ENCODE assay signal across 1 cellular context in the genomic region with DNA sequence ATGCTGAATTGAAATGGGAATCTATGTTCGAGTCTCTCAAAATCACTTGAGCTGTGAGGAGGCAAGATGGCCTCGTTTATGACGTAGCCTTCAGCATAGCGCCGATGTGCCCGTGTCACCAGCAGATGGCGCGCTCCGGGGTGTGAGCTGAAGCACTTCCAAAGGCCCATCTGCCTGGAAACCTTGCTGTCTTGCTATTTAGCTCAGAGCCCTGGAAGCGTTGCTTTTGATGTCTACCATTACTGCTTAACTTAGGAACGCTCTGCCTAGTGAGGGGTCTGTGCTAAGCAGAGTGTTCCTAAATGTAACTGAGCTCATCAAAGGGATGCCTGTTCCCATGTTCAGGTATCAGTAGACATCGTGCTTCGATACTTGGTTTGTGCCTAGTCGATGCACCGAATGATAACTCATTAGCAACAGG.
A peak's percentile ranks its signal among the peaks of the same experiment; 100 is the strongest.
TF ChIP-seq lines count a peak whose summit lies in the region.

No MANE protein-coding gene starts in this region.

TF ChIP-seq in HepG2, 621 proteins besides CTCF, POLR2A, EP300 and RAD21 (continued from another document and continues in another):
- TF ChIP-seq, protein P1, sequence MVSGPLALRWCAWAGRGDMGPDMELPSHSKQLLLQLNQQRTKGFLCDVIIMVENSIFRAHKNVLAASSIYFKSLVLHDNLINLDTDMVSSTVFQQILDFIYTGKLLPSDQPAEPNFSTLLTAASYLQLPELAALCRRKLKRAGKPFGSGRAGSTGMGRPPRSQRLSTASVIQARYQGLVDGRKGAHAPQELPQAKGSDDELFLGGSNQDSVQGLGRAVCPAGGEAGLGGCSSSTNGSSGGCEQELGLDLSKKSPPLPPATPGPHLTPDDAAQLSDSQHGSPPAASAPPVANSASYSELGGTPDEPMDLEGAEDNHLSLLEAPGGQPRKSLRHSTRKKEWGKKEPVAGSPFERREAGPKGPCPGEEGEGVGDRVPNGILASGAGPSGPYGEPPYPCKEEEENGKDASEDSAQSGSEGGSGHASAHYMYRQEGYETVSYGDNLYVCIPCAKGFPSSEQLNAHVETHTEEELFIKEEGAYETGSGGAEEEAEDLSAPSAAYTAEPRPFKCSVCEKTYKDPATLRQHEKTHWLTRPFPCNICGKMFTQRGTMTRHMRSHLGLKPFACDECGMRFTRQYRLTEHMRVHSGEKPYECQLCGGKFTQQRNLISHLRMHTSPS (CRISPR knock-in tag; IDR thresholded peaks at IDR 0.05; ENCODE audit: low read depth), result no peak
- TF ChIP-seq, protein P2, sequence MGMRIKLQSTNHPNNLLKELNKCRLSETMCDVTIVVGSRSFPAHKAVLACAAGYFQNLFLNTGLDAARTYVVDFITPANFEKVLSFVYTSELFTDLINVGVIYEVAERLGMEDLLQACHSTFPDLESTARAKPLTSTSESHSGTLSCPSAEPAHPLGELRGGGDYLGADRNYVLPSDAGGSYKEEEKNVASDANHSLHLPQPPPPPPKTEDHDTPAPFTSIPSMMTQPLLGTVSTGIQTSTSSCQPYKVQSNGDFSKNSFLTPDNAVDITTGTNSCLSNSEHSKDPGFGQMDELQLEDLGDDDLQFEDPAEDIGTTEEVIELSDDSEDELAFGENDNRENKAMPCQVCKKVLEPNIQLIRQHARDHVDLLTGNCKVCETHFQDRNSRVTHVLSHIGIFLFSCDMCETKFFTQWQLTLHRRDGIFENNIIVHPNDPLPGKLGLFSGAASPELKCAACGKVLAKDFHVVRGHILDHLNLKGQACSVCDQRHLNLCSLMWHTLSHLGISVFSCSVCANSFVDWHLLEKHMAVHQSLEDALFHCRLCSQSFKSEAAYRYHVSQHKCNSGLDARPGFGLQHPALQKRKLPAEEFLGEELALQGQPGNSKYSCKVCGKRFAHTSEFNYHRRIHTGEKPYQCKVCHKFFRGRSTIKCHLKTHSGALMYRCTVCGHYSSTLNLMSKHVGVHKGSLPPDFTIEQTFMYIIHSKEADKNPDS (CRISPR knock-in tag; IDR thresholded peaks at IDR 0.05), result peak; percentile 57; the same call in 1 of the 2 replicates
- TF ChIP-seq TOPORS (CRISPR knock-in tag; IDR thresholded peaks at IDR 0.05), result no peak
- no peak; the same call in 1 of the 2 replicates for TF ChIP-seq ZNF878 (CRISPR knock-in tag; IDR thresholded peaks at IDR 0.05)
- TF ChIP-seq, protein P3, sequence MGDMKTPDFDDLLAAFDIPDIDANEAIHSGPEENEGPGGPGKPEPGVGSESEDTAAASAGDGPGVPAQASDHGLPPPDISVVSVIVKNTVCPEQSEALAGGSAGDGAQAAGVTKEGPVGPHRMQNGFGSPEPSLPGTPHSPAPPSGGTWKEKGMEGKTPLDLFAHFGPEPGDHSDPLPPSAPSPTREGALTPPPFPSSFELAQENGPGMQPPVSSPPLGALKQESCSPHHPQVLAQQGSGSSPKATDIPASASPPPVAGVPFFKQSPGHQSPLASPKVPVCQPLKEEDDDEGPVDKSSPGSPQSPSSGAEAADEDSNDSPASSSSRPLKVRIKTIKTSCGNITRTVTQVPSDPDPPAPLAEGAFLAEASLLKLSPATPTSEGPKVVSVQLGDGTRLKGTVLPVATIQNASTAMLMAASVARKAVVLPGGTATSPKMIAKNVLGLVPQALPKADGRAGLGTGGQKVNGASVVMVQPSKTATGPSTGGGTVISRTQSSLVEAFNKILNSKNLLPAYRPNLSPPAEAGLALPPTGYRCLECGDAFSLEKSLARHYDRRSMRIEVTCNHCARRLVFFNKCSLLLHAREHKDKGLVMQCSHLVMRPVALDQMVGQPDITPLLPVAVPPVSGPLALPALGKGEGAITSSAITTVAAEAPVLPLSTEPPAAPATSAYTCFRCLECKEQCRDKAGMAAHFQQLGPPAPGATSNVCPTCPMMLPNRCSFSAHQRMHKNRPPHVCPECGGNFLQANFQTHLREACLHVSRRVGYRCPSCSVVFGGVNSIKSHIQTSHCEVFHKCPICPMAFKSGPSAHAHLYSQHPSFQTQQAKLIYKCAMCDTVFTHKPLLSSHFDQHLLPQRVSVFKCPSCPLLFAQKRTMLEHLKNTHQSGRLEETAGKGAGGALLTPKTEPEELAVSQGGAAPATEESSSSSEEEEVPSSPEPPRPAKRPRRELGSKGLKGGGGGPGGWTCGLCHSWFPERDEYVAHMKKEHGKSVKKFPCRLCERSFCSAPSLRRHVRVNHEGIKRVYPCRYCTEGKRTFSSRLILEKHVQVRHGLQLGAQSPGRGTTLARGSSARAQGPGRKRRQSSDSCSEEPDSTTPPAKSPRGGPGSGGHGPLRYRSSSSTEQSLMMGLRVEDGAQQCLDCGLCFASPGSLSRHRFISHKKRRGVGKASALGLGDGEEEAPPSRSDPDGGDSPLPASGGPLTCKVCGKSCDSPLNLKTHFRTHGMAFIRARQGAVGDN (CRISPR knock-in tag; IDR thresholded peaks at IDR 0.05), result peak; percentile 85
- TF ChIP-seq, protein P4, sequence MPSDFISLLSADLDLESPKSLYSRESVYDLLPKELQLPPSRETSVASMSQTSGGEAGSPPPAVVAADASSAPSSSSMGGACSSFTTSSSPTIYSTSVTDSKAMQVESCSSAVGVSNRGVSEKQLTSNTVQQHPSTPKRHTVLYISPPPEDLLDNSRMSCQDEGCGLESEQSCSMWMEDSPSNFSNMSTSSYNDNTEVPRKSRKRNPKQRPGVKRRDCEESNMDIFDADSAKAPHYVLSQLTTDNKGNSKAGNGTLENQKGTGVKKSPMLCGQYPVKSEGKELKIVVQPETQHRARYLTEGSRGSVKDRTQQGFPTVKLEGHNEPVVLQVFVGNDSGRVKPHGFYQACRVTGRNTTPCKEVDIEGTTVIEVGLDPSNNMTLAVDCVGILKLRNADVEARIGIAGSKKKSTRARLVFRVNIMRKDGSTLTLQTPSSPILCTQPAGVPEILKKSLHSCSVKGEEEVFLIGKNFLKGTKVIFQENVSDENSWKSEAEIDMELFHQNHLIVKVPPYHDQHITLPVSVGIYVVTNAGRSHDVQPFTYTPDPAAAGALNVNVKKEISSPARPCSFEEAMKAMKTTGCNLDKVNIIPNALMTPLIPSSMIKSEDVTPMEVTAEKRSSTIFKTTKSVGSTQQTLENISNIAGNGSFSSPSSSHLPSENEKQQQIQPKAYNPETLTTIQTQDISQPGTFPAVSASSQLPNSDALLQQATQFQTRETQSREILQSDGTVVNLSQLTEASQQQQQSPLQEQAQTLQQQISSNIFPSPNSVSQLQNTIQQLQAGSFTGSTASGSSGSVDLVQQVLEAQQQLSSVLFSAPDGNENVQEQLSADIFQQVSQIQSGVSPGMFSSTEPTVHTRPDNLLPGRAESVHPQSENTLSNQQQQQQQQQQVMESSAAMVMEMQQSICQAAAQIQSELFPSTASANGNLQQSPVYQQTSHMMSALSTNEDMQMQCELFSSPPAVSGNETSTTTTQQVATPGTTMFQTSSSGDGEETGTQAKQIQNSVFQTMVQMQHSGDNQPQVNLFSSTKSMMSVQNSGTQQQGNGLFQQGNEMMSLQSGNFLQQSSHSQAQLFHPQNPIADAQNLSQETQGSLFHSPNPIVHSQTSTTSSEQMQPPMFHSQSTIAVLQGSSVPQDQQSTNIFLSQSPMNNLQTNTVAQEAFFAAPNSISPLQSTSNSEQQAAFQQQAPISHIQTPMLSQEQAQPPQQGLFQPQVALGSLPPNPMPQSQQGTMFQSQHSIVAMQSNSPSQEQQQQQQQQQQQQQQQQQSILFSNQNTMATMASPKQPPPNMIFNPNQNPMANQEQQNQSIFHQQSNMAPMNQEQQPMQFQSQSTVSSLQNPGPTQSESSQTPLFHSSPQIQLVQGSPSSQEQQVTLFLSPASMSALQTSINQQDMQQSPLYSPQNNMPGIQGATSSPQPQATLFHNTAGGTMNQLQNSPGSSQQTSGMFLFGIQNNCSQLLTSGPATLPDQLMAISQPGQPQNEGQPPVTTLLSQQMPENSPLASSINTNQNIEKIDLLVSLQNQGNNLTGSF (CRISPR knock-in tag; IDR thresholded peaks at IDR 0.05), result no peak
- TF ChIP-seq MAZ (IDR thresholded peaks at IDR 0.05; ENCODE audit: borderline replicate concordance, low read depth, low read length), result 0 out of 2 replicates have a peak, but pooled peaks have one; percentile 22
- TF ChIP-seq MAZ (CRISPR knock-in tag; IDR thresholded peaks at IDR 0.05; ENCODE audit: low read depth), result peak; percentile 81
- TF ChIP-seq, protein P5, sequence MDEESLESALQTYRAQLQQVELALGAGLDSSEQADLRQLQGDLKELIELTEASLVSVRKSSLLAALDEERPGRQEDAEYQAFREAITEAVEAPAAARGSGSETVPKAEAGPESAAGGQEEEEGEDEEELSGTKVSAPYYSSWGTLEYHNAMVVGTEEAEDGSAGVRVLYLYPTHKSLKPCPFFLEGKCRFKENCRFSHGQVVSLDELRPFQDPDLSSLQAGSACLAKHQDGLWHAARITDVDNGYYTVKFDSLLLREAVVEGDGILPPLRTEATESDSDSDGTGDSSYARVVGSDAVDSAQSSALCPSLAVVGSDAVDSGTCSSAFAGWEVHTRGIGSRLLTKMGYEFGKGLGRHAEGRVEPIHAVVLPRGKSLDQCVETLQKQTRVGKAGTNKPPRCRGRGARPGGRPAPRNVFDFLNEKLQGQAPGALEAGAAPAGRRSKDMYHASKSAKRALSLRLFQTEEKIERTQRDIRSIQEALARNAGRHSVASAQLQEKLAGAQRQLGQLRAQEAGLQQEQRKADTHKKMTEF (CRISPR knock-in tag; IDR thresholded peaks at IDR 0.05), result peak; percentile 71
- TF ChIP-seq, protein P6, sequence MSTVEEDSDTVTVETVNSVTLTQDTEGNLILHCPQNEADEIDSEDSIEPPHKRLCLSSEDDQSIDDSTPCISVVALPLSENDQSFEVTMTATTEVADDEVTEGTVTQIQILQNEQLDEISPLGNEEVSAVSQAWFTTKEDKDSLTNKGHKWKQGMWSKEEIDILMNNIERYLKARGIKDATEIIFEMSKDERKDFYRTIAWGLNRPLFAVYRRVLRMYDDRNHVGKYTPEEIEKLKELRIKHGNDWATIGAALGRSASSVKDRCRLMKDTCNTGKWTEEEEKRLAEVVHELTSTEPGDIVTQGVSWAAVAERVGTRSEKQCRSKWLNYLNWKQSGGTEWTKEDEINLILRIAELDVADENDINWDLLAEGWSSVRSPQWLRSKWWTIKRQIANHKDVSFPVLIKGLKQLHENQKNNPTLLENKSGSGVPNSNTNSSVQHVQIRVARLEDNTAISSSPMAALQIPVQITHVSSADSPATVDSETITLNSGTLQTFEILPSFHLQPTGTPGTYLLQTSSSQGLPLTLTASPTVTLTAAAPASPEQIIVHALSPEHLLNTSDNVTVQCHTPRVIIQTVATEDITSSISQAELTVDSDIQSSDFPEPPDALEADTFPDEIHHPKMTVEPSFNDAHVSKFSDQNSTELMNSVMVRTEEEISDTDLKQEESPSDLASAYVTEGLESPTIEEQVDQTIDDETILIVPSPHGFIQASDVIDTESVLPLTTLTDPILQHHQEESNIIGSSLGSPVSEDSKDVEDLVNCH (CRISPR knock-in tag; IDR thresholded peaks at IDR 0.05), result no peak
- TF ChIP-seq MIER2 (CRISPR knock-in tag; IDR thresholded peaks at IDR 0.05), result peak; percentile 71
- no peak for TF ChIP-seq ZKSCAN8 (CRISPR knock-in tag; IDR thresholded peaks at IDR 0.05; ENCODE audit: borderline replicate concordance)
- TF ChIP-seq PRPF4 (IDR thresholded peaks at IDR 0.05; ENCODE audit: low read depth, low read length, poor library complexity, severe bottlenecking), result no peak
- TF ChIP-seq, protein P7, sequence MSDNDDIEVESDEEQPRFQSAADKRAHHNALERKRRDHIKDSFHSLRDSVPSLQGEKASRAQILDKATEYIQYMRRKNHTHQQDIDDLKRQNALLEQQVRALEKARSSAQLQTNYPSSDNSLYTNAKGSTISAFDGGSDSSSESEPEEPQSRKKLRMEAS (IDR thresholded peaks at IDR 0.05), result peak; percentile 73; the same call in 1 of the 2 replicates
- TF ChIP-seq, protein P8, sequence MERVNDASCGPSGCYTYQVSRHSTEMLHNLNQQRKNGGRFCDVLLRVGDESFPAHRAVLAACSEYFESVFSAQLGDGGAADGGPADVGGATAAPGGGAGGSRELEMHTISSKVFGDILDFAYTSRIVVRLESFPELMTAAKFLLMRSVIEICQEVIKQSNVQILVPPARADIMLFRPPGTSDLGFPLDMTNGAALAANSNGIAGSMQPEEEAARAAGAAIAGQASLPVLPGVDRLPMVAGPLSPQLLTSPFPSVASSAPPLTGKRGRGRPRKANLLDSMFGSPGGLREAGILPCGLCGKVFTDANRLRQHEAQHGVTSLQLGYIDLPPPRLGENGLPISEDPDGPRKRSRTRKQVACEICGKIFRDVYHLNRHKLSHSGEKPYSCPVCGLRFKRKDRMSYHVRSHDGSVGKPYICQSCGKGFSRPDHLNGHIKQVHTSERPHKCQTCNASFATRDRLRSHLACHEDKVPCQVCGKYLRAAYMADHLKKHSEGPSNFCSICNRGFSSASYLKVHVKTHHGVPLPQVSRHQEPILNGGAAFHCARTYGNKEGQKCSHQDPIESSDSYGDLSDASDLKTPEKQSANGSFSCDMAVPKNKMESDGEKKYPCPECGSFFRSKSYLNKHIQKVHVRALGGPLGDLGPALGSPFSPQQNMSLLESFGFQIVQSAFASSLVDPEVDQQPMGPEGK (CRISPR knock-in tag; IDR thresholded peaks at IDR 0.05), result peak; percentile 36; the same call in 1 of the 2 replicates
- no peak for TF ChIP-seq ZNF841 (CRISPR knock-in tag; IDR thresholded peaks at IDR 0.05; ENCODE audit: borderline replicate concordance)
- no peak for TF ChIP-seq KDM5B (CRISPR knock-in tag; IDR thresholded peaks at IDR 0.05; ENCODE audit: borderline replicate concordance)
- TF ChIP-seq MTA3 (CRISPR knock-in tag; IDR thresholded peaks at IDR 0.05), result no peak
- TF ChIP-seq MBNL3 (CRISPR knock-in tag; conservative IDR thresholded peaks at IDR 0.05), result no peak
- TF ChIP-seq ISL2 (CRISPR knock-in tag; IDR thresholded peaks at IDR 0.05), result no peak; the same call in 1 of the 2 replicates
- TF ChIP-seq, protein P9, sequence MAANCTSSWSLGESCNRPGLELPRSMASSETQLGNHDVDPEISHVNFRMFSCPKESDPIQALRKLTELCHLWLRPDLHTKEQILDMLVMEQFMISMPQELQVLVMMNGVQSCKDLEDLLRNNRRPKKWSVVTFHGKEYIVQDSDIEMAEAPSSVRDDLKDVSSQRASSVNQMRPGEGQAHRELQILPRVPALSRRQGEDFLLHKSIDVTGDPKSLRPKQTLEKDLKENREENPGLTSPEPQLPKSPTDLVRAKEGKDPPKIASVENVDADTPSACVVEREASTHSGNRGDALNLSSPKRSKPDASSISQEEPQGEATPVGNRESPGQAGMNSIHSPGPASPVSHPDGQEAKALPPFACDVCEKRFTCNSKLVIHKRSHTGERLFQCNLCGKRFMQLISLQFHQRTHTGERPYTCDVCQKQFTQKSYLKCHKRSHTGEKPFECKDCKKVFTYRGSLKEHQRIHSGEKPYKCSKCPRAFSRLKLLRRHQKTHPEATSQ (CRISPR knock-in tag; IDR thresholded peaks at IDR 0.05; ENCODE audit: borderline replicate concordance), result 0 out of 2 replicates have a peak, but pooled peaks have one; percentile 41
